Comparison of ENCODE assay signal across 9 cellular contexts in the genomic region with DNA sequence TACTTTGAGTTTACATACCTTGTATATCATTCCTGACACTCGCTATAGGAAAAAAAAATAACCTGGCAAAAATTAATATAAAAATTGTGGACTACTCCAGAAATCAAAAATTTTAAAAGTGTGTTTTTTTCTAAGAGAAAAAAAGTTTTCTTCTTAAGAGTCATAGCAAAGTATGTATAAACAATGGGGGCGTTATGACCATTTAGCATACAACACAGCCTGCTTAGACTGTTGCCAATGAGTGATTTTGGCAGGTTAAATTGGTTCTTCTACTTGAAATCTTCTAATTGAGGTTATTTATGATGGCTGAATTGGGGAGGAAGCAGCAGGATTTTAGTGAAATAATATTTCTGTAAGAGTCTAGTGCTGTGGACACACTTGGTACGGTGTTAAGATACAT.
"Had no signal": no experiment of that assay in that cellular context is flagged by ENCODE, and none has a peak within 500 bp of the region (broad histone marks: within the 10 kb centered on the region; RNA-seq: fewer than 3 reads in every experiment).

No MANE protein-coding gene starts in this region.

- H3K36me3 ChIP-seq: HAP-1 had no signal

- H3K9me3 ChIP-seq: HAP-1 had no signal

- H2AFZ ChIP-seq: GM23248, GM23338 had no signal

- DNase-seq: GM23248, GOT3, H7, H9, HCEC 1CT, HFFc6 had no signal

- ATAC-seq: HCT116 had no signal

- H3K4me2 ChIP-seq: GM23338 had no signal

- H3K4me1 ChIP-seq: HAP-1 had no signal

- H3K9ac ChIP-seq: GM23248 had no signal

- H3K27ac ChIP-seq: GM23248 had no signal

- H3K4me3 ChIP-seq: GM23248, GM23338, HAP-1 had no signal
